In genomic region chr6:168877821-168878282, GRCh38 we compare ENCODE assay signal across 11 cellular contexts.
DNase-seq lines count a peak whose midpoint lies in the region; ATAC-seq and TF ChIP-seq lines count a peak whose summit lies in the region.
"Had no signal": no experiment of that assay in that cellular context is flagged by ENCODE, and none has a peak within 500 bp of the region (broad histone marks: within the 10 kb centered on the region; RNA-seq: fewer than 3 reads in every experiment).

No MANE protein-coding gene starts in this region.

- peak overlapping the region; percentile 26 for H3K4me3 Mint-ChIP-seq in stimulated activated effector memory CD8-positive, alpha-beta T cell treated with anti-CD3 and anti-CD28 coated beads, Interleukin-12 subunit alpha, Interleukin-12 subunit beta, amount 100 ng/mL, for 72 hours
- H3K4me3 Mint-ChIP-seq in HFFc6 = no peak overlapping the region
- H3K4me3 Mint-ChIP-seq: natural killer cell treated with Interleukin-12 subunit alpha and Interleukin-12 subunit beta and Interleukin-15 and Interleukin-18, amount 100 ng/mL, for 72 hours had no signal

- H3K27me3 Mint-ChIP-seq in HFFc6 (ENCODE audit: insufficient read depth) = peaks cover 38% of the 10 kb centered on the region
- H3K27me3 Mint-ChIP-seq: natural killer cell treated with Interleukin-12 subunit alpha and Interleukin-12 subunit beta and Interleukin-15 and Interleukin-18, amount 100 ng/mL, for 72 hours had no signal

- TF ChIP-seq CTCF in HFFc6 (IDR thresholded peaks at IDR 0.05) = no peak

- ATAC-seq in esophagus mucosa = peak; percentile 90
- peak; percentile 67 for ATAC-seq in stimulated activated effector memory CD8-positive, alpha-beta T cell treated with anti-CD3 and anti-CD28 coated beads, Interleukin-12 subunit alpha, Interleukin-12 subunit beta, amount 100 ng/mL, for 72 hours

- H3K36me3 Mint-ChIP-seq in stimulated activated effector memory CD8-positive, alpha-beta T cell treated with anti-CD3 and anti-CD28 coated beads, Interleukin-12 subunit alpha, Interleukin-12 subunit beta, amount 100 ng/mL, for 72 hours = no peaks in the 10 kb centered on the region
- no peaks in the 10 kb centered on the region for H3K36me3 Mint-ChIP-seq in HFFc6 (ENCODE audit: low read depth)
- H3K36me3 Mint-ChIP-seq: natural killer cell treated with Interleukin-12 subunit alpha and Interleukin-12 subunit beta and Interleukin-15 and Interleukin-18, amount 100 ng/mL, for 72 hours had no signal

- H3K27ac Mint-ChIP-seq in stimulated activated effector memory CD8-positive, alpha-beta T cell treated with anti-CD3 and anti-CD28 coated beads, Interleukin-12 subunit alpha, Interleukin-12 subunit beta, amount 100 ng/mL, for 72 hours = peak overlapping the region; percentile 32
- H3K27ac Mint-ChIP-seq in HFFc6 = no peak overlapping the region

- peaks cover 18% of the 10 kb centered on the region for H3K4me1 Mint-ChIP-seq in stimulated activated effector memory CD8-positive, alpha-beta T cell treated with anti-CD3 and anti-CD28 coated beads, Interleukin-12 subunit alpha, Interleukin-12 subunit beta, amount 100 ng/mL, for 72 hours
- H3K4me1 Mint-ChIP-seq in HFFc6 (ENCODE audit: low read depth) = no peaks in the 10 kb centered on the region

- DNase-seq in NCI-H1417 (lab: John Stamatoyannopoulos, UW) (peak in 2 of 3 experiments; percentile 64 to 77), NCI-H1417 treated with DMSO at 0.1 percent for 48 hours (lab: John Stamatoyannopoulos, UW) (no peak), NCI-H345 (lab: John Stamatoyannopoulos, UW) (peak; percentile 87), SW 1271 (lab: John Stamatoyannopoulos, UW) (no peak), HFFc6 (no peak), glomerular visceral epithelial cell (ENCODE audit: extremely low spot score) (no peak)
- DNase-seq in stimulated activated effector memory CD8-positive, alpha-beta T cell treated with anti-CD3 and anti-CD28 coated beads, Interleukin-12 subunit alpha, Interleukin-12 subunit beta, amount 100 ng/mL, for 72 hours (ENCODE audit: low spot score in 2 of 2) = no peak
- DNase-seq: activated CD8-positive, alpha-beta memory T cell treated with anti-CD3 and anti-CD28 coated beads, Interleukin-2, amount 50 U/mL, for 4 hours; brain microvascular endothelial cell had no signal

- H3K9me3 Mint-ChIP-seq in stimulated activated effector memory CD8-positive, alpha-beta T cell treated with anti-CD3 and anti-CD28 coated beads, Interleukin-12 subunit alpha, Interleukin-12 subunit beta, amount 100 ng/mL, for 72 hours = no peaks in the 10 kb centered on the region
- peaks cover 4% of the 10 kb centered on the region; the same call in 1 of the 2 replicates for H3K9me3 Mint-ChIP-seq in HFFc6
- H3K9me3 Mint-ChIP-seq: natural killer cell treated with Interleukin-12 subunit alpha and Interleukin-12 subunit beta and Interleukin-15 and Interleukin-18, amount 100 ng/mL, for 72 hours had no signal

Comparison
In these comparisons a context has a peak if more than half of its experiments do, and no peak if none do; other contexts are left out.
1. DNase-seq: peak in NCI-H1417 (2 of 3) and NCI-H345 (single experiment); none in NCI-H1417 treated with DMSO at 0.1 percent for 48 hours (single experiment), stimulated activated effector memory CD8-positive, alpha-beta T cell treated with anti-CD3 and anti-CD28 coated beads, Interleukin-12 subunit alpha, Interleukin-12 subunit beta, amount 100 ng/mL, for 72 hours (0 of 2), SW 1271 (0 of 2), HFFc6 (single experiment) and glomerular visceral epithelial cell (single experiment).